9 cellular contexts compared by ENCODE assay signal in the genomic region with DNA sequence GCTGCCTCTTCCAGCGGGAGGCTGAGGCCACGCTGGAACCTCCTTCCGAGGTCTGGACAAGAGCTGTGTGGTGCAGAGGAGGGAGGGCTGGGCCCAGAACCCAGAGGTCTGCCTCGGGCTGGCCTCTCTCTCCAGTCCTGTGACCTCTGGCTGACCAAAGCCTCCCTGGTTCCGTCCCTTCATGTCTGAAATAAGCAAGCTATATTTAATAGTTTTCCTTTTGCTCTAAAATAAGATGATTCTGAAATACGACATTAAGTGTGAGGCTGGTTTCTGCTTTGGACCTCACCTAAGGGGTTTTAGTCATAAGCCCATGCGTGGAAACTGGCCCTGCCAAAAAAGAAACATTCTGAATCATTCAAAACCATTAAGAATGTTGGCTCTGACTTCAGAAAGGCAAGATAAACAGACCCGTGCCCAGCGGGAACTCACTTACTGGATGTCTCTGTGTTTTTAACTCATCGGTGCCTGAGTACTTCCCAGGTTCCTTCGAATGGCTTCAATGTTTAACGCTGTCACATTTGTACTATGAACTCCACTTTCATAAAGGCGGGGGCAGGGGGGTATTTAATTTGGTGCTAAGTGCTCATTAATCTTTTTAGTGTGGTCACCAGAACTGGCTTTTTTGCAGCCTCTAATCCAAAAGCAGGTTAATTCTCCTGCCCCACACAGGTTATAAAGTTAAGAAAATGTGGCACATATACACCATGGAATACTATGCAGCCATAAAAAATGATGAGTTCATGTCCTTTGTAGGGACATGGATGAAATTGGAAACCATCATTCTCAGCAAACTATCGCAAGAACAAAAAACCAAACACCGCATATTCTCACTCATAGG.
DNase-seq lines count a peak whose midpoint lies in the region; ATAC-seq and TF ChIP-seq lines count a peak whose summit lies in the region.
"Had no signal": no experiment of that assay in that cellular context is flagged by ENCODE, and none has a peak within 500 bp of the region (broad histone marks: within the 10 kb centered on the region; RNA-seq: fewer than 3 reads in every experiment).

No MANE protein-coding gene starts in this region.

- TF ChIP-seq CTCF in coronary artery (IDR thresholded peaks at IDR 0.05) = no peak

- H3K79me2 ChIP-seq in ACC112 (ENCODE audit: control insufficient read depth, insufficient read depth, low read length, unreplicated experiment) = peaks cover 83% of the 10 kb centered on the region

- peaks cover 18% of the 10 kb centered on the region for H3K36me3 ChIP-seq in ACC112 (ENCODE audit: insufficient read depth, low read length)

- peaks cover 92% of the 10 kb centered on the region for H3K4me1 ChIP-seq in ACC112 (ENCODE audit: control insufficient read depth, insufficient read depth, low read length, unreplicated experiment)

- H3K27ac ChIP-seq in ACC112 (ENCODE audit: low read depth, low read length) (peak overlapping the region; percentile 99), coronary artery (peak overlapping the region; percentile 90 to 92)

- H3K4me3 ChIP-seq in ACC112 (ENCODE audit: low read depth, low read length) (peak overlapping the region; percentile 60), coronary artery (peak overlapping the region; percentile 59)

- no peaks in the 10 kb centered on the region for H3K27me3 ChIP-seq in ACC112 (ENCODE audit: insufficient read depth, low read length)

- no peak for ATAC-seq in GM18909 (IDR thresholded peaks at IDR 0.05; ENCODE audit: poor library complexity, unreplicated experiment)

- H2AFZ ChIP-seq in ACC112 (ENCODE audit: low read length, unreplicated experiment) = no peak overlapping the region

- DNase-seq in NCI-H446 treated with DMSO at 0.1 percent for 48 hours (lab: John Stamatoyannopoulos, UW) = peak; percentile 6
- peak; percentile 90 for DNase-seq in coronary artery (ENCODE audit: low spot score)
- peak; percentile 91 for DNase-seq in myocyte (ENCODE audit: low read depth)
- no peak for DNase-seq in SW480 (ENCODE audit: low spot score)
- no peak for DNase-seq in NCI-H1694 treated with DMSO at 0.1 percent for 48 hours (lab: John Stamatoyannopoulos, UW)
- no peak for DNase-seq in NAMALWA (ENCODE audit: low spot score)
- DNase-seq: SHP77 had no signal

Comparison
In these comparisons a context has a peak if more than half of its experiments do, and no peak if none do; other contexts are left out.
1. DNase-seq: peak in NCI-H446 treated with DMSO at 0.1 percent for 48 hours (single experiment), coronary artery (single experiment) and myocyte (single experiment); none in SW480 (single experiment), NCI-H1694 treated with DMSO at 0.1 percent for 48 hours (single experiment) and NAMALWA (single experiment).